In genomic region chr10:28737096-28737495, GRCh38 we compare ENCODE assay signal across 18 cellular contexts. TPM values are rescaled to one million over a fixed set of nuclear protein-coding genes. Genes with fewer than 3 reads are reported as not detected.
DNase-seq lines count a peak whose midpoint lies in the region; ATAC-seq, FAIRE-seq and TF ChIP-seq lines count a peak whose summit lies in the region.
"Had no signal": no experiment of that assay in that cellular context is flagged by ENCODE, and none has a peak within 500 bp of the region (broad histone marks: within the 10 kb centered on the region; RNA-seq: fewer than 3 reads in every experiment).

No MANE protein-coding gene starts in this region.

- H4K20me1 ChIP-seq in GM23338 (replicated peaks; ENCODE audit: insufficient read depth) (no peaks in the 10 kb centered on the region), neural progenitor cell (ENCODE audit: low read depth) (no peaks in the 10 kb centered on the region)

- H2AFZ ChIP-seq in GM23338 = peak overlapping the region; percentile 59; the same call in 1 of the 2 replicates
- no peak overlapping the region for H2AFZ ChIP-seq in neural progenitor cell (replicated peaks)
- H2AFZ ChIP-seq: GM23248 had no signal

- no peak for TF ChIP-seq CTCF in GM23338 (conservative IDR thresholded peaks at IDR 0.05; ENCODE audit: low read depth in 2 of 2)
- TF ChIP-seq CTCF in neural progenitor cell (IDR thresholded peaks at IDR 0.05) = no peak

- H3K4me1 Mint-ChIP-seq in GM23338 = no peaks in the 10 kb centered on the region
- H3K4me1 Mint-ChIP-seq in neural progenitor cell = peaks cover 12% of the 10 kb centered on the region
- H3K4me1 Mint-ChIP-seq in activated T-helper 17 cell treated with anti-CD3 and anti-CD28 coated beads, Interleukin-2, amount 50 U/mL, for 72 hours = no peaks in the 10 kb centered on the region
- H3K4me1 Mint-ChIP-seq: CD4-positive, CD25-positive, alpha-beta regulatory T cell had no signal

- H3K4me3 Mint-ChIP-seq in GM23338 (no peak overlapping the region), neural progenitor cell (no peak overlapping the region)
- no peak overlapping the region for H3K4me3 Mint-ChIP-seq in activated T-helper 17 cell treated with anti-CD3 and anti-CD28 coated beads, Interleukin-2, amount 50 U/mL, for 72 hours
- H3K4me3 Mint-ChIP-seq: CD4-positive, CD25-positive, alpha-beta regulatory T cell had no signal

- H3K9me2 ChIP-seq in GM23338 (ENCODE audit: insufficient read depth) = 0 out of 2 replicates have a peak, but pooled peaks cover 9% of the 10 kb centered on the region

- H3F3A ChIP-seq in GM23338 (replicated peaks; ENCODE audit: low read depth) = no peaks in the 10 kb centered on the region
- H3F3A ChIP-seq in neural progenitor cell (ENCODE audit: low read depth) = no peaks in the 10 kb centered on the region

- no peak overlapping the region for H3K9ac ChIP-seq in neural progenitor cell
- H3K9ac ChIP-seq: GM23248 had no signal

- H3K36me3 ChIP-seq in GM23338 (ENCODE audit: insufficient read depth) (no peaks in the 10 kb centered on the region), neural progenitor cell (no peaks in the 10 kb centered on the region)
- H3K36me3 ChIP-seq: BE2C had no signal

- H3K36me3 Mint-ChIP-seq in GM23338 (ENCODE audit: low read depth) (no peaks in the 10 kb centered on the region; the same call in 2 of the 3 replicates), neural progenitor cell (peaks cover 2% of the 10 kb centered on the region)
- no peaks in the 10 kb centered on the region for H3K36me3 Mint-ChIP-seq in activated T-helper 17 cell treated with anti-CD3 and anti-CD28 coated beads, Interleukin-2, amount 50 U/mL, for 72 hours (ENCODE audit: low read depth)
- H3K36me3 Mint-ChIP-seq: CD4-positive, CD25-positive, alpha-beta regulatory T cell had no signal

- H3K27me3 ChIP-seq in GM23338 (ENCODE audit: insufficient read depth) = no peaks in the 10 kb centered on the region
- H3K27me3 ChIP-seq in neural progenitor cell = no peaks in the 10 kb centered on the region
- H3K27me3 ChIP-seq: BE2C had no signal

- no peak overlapping the region for H3K27ac Mint-ChIP-seq in GM23338
- H3K27ac Mint-ChIP-seq in neural progenitor cell = peak overlapping the region; percentile 2
- no peak overlapping the region for H3K27ac Mint-ChIP-seq in activated T-helper 17 cell treated with anti-CD3 and anti-CD28 coated beads, Interleukin-2, amount 50 U/mL, for 72 hours
- H3K27ac Mint-ChIP-seq: CD4-positive, CD25-positive, alpha-beta regulatory T cell had no signal

- H3K79me2 ChIP-seq in GM23338 (replicated peaks; ENCODE audit: insufficient read depth) (no peaks in the 10 kb centered on the region), neural progenitor cell (ENCODE audit: low read depth) (no peaks in the 10 kb centered on the region)

- peak; percentile 32 for FAIRE-seq in urothelium cell line (lab: Jason Lieb, UNC)
- FAIRE-seq: D721Med, G401.6, GM12891, H54, K562 had no signal

- no peaks in the 10 kb centered on the region for H3K9me3 ChIP-seq in neural progenitor cell (ENCODE audit: low read depth)
- H3K9me3 ChIP-seq: BE2C had no signal

- H3K27ac ChIP-seq in GM23338 (ENCODE audit: low read depth) (no peak overlapping the region), neural progenitor cell (no peak overlapping the region)
- H3K27ac ChIP-seq: GM23248 had no signal

- 0 out of 3 replicates have a peak, but pooled peaks cover 3% of the 10 kb centered on the region for H3K9me3 Mint-ChIP-seq in GM23338
- peaks cover 7% of the 10 kb centered on the region for H3K9me3 Mint-ChIP-seq in neural progenitor cell
- H3K9me3 Mint-ChIP-seq in activated T-helper 17 cell treated with anti-CD3 and anti-CD28 coated beads, Interleukin-2, amount 50 U/mL, for 72 hours = peaks cover 6% of the 10 kb centered on the region

- no peak for ATAC-seq in GM23338
- ATAC-seq in HG03520 (IDR thresholded peaks at IDR 0.05; ENCODE audit: unreplicated experiment) = no peak
- ATAC-seq in HG02884 (IDR thresholded peaks at IDR 0.05; ENCODE audit: unreplicated experiment) = no peak
- no peak for ATAC-seq in activated T-helper 17 cell treated with anti-CD3 and anti-CD28 coated beads, Interleukin-2, amount 50 U/mL, for 72 hours (replicated peaks)
- ATAC-seq: K562 had no signal

- H3K4me2 ChIP-seq in GM23338 (no peak overlapping the region), neural progenitor cell (no peak overlapping the region)

- H3K27me3 Mint-ChIP-seq in GM23338 (ENCODE audit: insufficient read depth, low read depth, poor library complexity) (peaks cover 5% of the 10 kb centered on the region), neural progenitor cell (ENCODE audit: insufficient read depth, low read depth) (peaks cover 4% of the 10 kb centered on the region)
- peaks cover 24% of the 10 kb centered on the region for H3K27me3 Mint-ChIP-seq in activated T-helper 17 cell treated with anti-CD3 and anti-CD28 coated beads, Interleukin-2, amount 50 U/mL, for 72 hours
- H3K27me3 Mint-ChIP-seq: CD4-positive, CD25-positive, alpha-beta regulatory T cell had no signal

- no peaks in the 10 kb centered on the region for H3K4me1 ChIP-seq in GM23338 (ENCODE audit: insufficient read depth)
- peaks cover 5% of the 10 kb centered on the region for H3K4me1 ChIP-seq in neural progenitor cell
- H3K4me1 ChIP-seq: BE2C had no signal

- H3K4me3 ChIP-seq in GM23338 (no peak overlapping the region), neural progenitor cell (no peak overlapping the region)
- H3K4me3 ChIP-seq: GM23248, K562 had no signal

- DNase-seq in GM23338 (ENCODE audit: low spot score) (no peak), globus pallidus (ENCODE audit: low spot score) (peak; percentile 52), neural progenitor cell (ENCODE audit: low spot score) (peak; percentile 22), urothelium cell line (ENCODE audit: low spot score) (no peak)
- DNase-seq: BE2C; Caco-2; CD4-positive, CD25-positive, alpha-beta regulatory T cell; GM23248; HCEC 1CT; IMR-90 had no signal

TF ChIP-seq in GM23338, 12 proteins besides CTCF, POLR2A, EP300 and RAD21 (continues in another document):
- no peak for TF ChIP-seq EZH2phosphoT487 (IDR thresholded peaks at IDR 0.05; ENCODE audit: unreplicated experiment)
- no peak for TF ChIP-seq STAT1 (IDR thresholded peaks at IDR 0.05; ENCODE audit: unreplicated experiment)
- no peak for TF ChIP-seq POLR2AphosphoS5 (IDR thresholded peaks at IDR 0.05; ENCODE audit: low read depth)
- no peak for TF ChIP-seq NANOG (IDR thresholded peaks at IDR 0.05; ENCODE audit: borderline replicate concordance)

RNA-seq across cellular contexts. Expression of gene BAMBI, which starts 59.8 kb away (rescaled TPM):
- 37.5 and 39.5 TPM in 2 replicates for total RNA-seq in GM23338 (2014; rRNA removed; shearing (Covaris generic))
- 18.7 and 20.1 TPM in 2 replicates for polyA plus RNA-seq in GM23338 (2016; fragmentation: Nextera tagmentation; extraction: Ambion mirVana)
- 2.2 and 3.2 TPM in 2 replicates for total RNA-seq in neural progenitor cell (ENCODE audit: low replicate concordance)
- total RNA-seq in activated T-helper 17 cell treated with anti-CD3 and anti-CD28 coated beads, Interleukin-2, amount 50 U/mL, for 72 hours = not detected

Comparison
In these comparisons a context has a peak if more than half of its experiments do, and no peak if none do; other contexts are left out.
1. DNase-seq: peak in globus pallidus (single experiment) and neural progenitor cell (single experiment); none in GM23338 (single experiment) and urothelium cell line (single experiment).